Comparison of ENCODE assay signal across 14 cellular contexts in genomic region chr9:115036691-115037090, GRCh38.
DNase-seq lines count a peak whose midpoint lies in the region; ATAC-seq and TF ChIP-seq lines count a peak whose summit lies in the region.
"Had no signal": no experiment of that assay in that cellular context is flagged by ENCODE, and none has a peak within 500 bp of the region (broad histone marks: within the 10 kb centered on the region; RNA-seq: fewer than 3 reads in every experiment).

No MANE protein-coding gene starts in this region.

- no peaks in the 10 kb centered on the region for H3K79me2 ChIP-seq in MM.1S (ENCODE audit: low read length)

- ATAC-seq in central memory CD8-positive, alpha-beta T cell (replicated peaks; ENCODE audit: extremely low read depth, poor library complexity, severe bottlenecking), result no peak
- ATAC-seq in stimulated activated naive B cell treated with anti-CD40 and anti-IgM and Interleukin-4, amounts not matched to agents 10 μg/mL and 1 μg/mL and 100 μg/mL, for 72 hours (replicated peaks), result no peak
- ATAC-seq in HG03097 (IDR thresholded peaks at IDR 0.05; ENCODE audit: low FRiP score, unreplicated experiment) (no peak), GM21423 (IDR thresholded peaks at IDR 0.05; ENCODE audit: unreplicated experiment) (no peak)
- ATAC-seq: A549, GM23338 had no signal

- no peaks in the 10 kb centered on the region for H3K9me2 ChIP-seq in MM.1S (replicated peaks; ENCODE audit: insufficient read depth, low read length)

- no peak for TF ChIP-seq CTCF in MM.1S (IDR thresholded peaks at IDR 0.05; ENCODE audit: low read length)

- H2AFZ ChIP-seq in MM.1S (ENCODE audit: low read length), result no peak overlapping the region
- H2AFZ ChIP-seq: GM23338 had no signal

- H3K4me1 ChIP-seq in MM.1S (ENCODE audit: low read length), result peaks cover 21% of the 10 kb centered on the region; the same call in 1 of the 2 replicates
- H3K4me1 ChIP-seq: prostate gland had no signal

- no peaks in the 10 kb centered on the region for H3K27me3 ChIP-seq in MM.1S (replicated peaks; ENCODE audit: insufficient read depth, low read length)

- H3K9me3 ChIP-seq in MM.1S (replicated peaks; ENCODE audit: insufficient read depth, low read length), result no peaks in the 10 kb centered on the region
- H3K9me3 ChIP-seq: A549, prostate gland had no signal

- H3K27me3 Mint-ChIP-seq in T-helper 1 cell treated with Interleukin-12 subunit alpha and Interleukin-12 subunit beta and Interleukin-4 antibody, amounts not matched to agents 30 μg/mL and 1 μg/mL, for 36 hours (ENCODE audit: low read depth), result no peaks in the 10 kb centered on the region
- H3K27me3 Mint-ChIP-seq in central memory CD8-positive, alpha-beta T cell, result peaks cover 2% of the 10 kb centered on the region
- H3K27me3 Mint-ChIP-seq in stimulated activated naive B cell treated with anti-CD40 and anti-IgM and Interleukin-4, amounts not matched to agents 10 μg/mL and 1 μg/mL and 100 μg/mL, for 72 hours, result peaks cover 24 to 44% of the 10 kb centered on the region in 2 donors

- H3K4me3 Mint-ChIP-seq in T-helper 1 cell treated with Interleukin-12 subunit alpha and Interleukin-12 subunit beta and Interleukin-4 antibody, amounts not matched to agents 30 μg/mL and 1 μg/mL, for 36 hours, result no peak overlapping the region
- no peak overlapping the region for H3K4me3 Mint-ChIP-seq in central memory CD8-positive, alpha-beta T cell
- H3K4me3 Mint-ChIP-seq in stimulated activated naive B cell treated with anti-CD40 and anti-IgM and Interleukin-4, amounts not matched to agents 10 μg/mL and 1 μg/mL and 100 μg/mL, for 72 hours, result no peak overlapping the region
- H3K4me3 Mint-ChIP-seq: GM23338 had no signal

- H3K36me3 Mint-ChIP-seq in T-helper 1 cell treated with Interleukin-12 subunit alpha and Interleukin-12 subunit beta and Interleukin-4 antibody, amounts not matched to agents 30 μg/mL and 1 μg/mL, for 36 hours (ENCODE audit: low read depth), result no peaks in the 10 kb centered on the region
- no peaks in the 10 kb centered on the region for H3K36me3 Mint-ChIP-seq in central memory CD8-positive, alpha-beta T cell (ENCODE audit: insufficient read depth)
- no peaks in the 10 kb centered on the region for H3K36me3 Mint-ChIP-seq in stimulated activated naive B cell treated with anti-CD40 and anti-IgM and Interleukin-4, amounts not matched to agents 10 μg/mL and 1 μg/mL and 100 μg/mL, for 72 hours

- no peaks in the 10 kb centered on the region for H3K36me3 ChIP-seq in MM.1S (replicated peaks; ENCODE audit: insufficient read depth, low read length)
- H3K36me3 ChIP-seq: prostate gland had no signal

- H4K20me1 ChIP-seq in MM.1S (ENCODE audit: insufficient read depth, low read length), result no peaks in the 10 kb centered on the region

- no peak for DNase-seq in T-helper 1 cell
- DNase-seq in MM.1S, result no peak
- DNase-seq in central memory CD8-positive, alpha-beta T cell (ENCODE audit: low spot score in 2 of 2), result no peak
- DNase-seq in stimulated activated naive B cell treated with anti-CD40 and anti-IgM and Interleukin-4, amounts not matched to agents 10 μg/mL and 1 μg/mL and 100 μg/mL, for 72 hours, result no peak
- no peak for DNase-seq in A172 (ENCODE audit: low spot score)
- DNase-seq: NCI-H1105, NCI-H526, WERI-Rb-1 had no signal

- peaks cover 13% of the 10 kb centered on the region for H3K4me1 Mint-ChIP-seq in T-helper 1 cell treated with Interleukin-12 subunit alpha and Interleukin-12 subunit beta and Interleukin-4 antibody, amounts not matched to agents 30 μg/mL and 1 μg/mL, for 36 hours (ENCODE audit: low read depth)
- H3K4me1 Mint-ChIP-seq in central memory CD8-positive, alpha-beta T cell, result peaks cover 12% of the 10 kb centered on the region
- peaks cover 9 to 13% of the 10 kb centered on the region in 2 donors for H3K4me1 Mint-ChIP-seq in stimulated activated naive B cell treated with anti-CD40 and anti-IgM and Interleukin-4, amounts not matched to agents 10 μg/mL and 1 μg/mL and 100 μg/mL, for 72 hours
- H3K4me1 Mint-ChIP-seq: GM23338 had no signal

- H3F3A ChIP-seq in MM.1S (ENCODE audit: insufficient read depth, low read length), result 0 out of 2 replicates have a peak, but pooled peaks cover 5% of the 10 kb centered on the region

- H3K9me3 Mint-ChIP-seq in T-helper 1 cell treated with Interleukin-12 subunit alpha and Interleukin-12 subunit beta and Interleukin-4 antibody, amounts not matched to agents 30 μg/mL and 1 μg/mL, for 36 hours, result no peaks in the 10 kb centered on the region
- H3K9me3 Mint-ChIP-seq in central memory CD8-positive, alpha-beta T cell, result no peaks in the 10 kb centered on the region
- no peaks in the 10 kb centered on the region for H3K9me3 Mint-ChIP-seq in stimulated activated naive B cell treated with anti-CD40 and anti-IgM and Interleukin-4, amounts not matched to agents 10 μg/mL and 1 μg/mL and 100 μg/mL, for 72 hours
- H3K9me3 Mint-ChIP-seq: GM23338 had no signal

- no peak overlapping the region for H3K9ac ChIP-seq in MM.1S (ENCODE audit: low read length)

- H3K27ac ChIP-seq in MM.1S (ENCODE audit: low read length), result peak overlapping the region; percentile 40; the same call in 1 of the 2 replicates
- H3K27ac ChIP-seq: prostate gland, WERI-Rb-1 had no signal

- H3K4me2 ChIP-seq in MM.1S (ENCODE audit: low read depth, low read length), result peak overlapping the region; percentile 48; the same call in 1 of the 2 replicates
- H3K4me2 ChIP-seq: A549, GM23338 had no signal

- H3K4me3 ChIP-seq in MM.1S (ENCODE audit: low read length), result no peak overlapping the region
- H3K4me3 ChIP-seq: A549, GM23338, prostate gland had no signal

- H3K27ac Mint-ChIP-seq in T-helper 1 cell treated with Interleukin-12 subunit alpha and Interleukin-12 subunit beta and Interleukin-4 antibody, amounts not matched to agents 30 μg/mL and 1 μg/mL, for 36 hours, result peak overlapping the region; percentile 18
- peak overlapping the region; percentile 52 for H3K27ac Mint-ChIP-seq in central memory CD8-positive, alpha-beta T cell (ENCODE audit: low read depth)
- peak overlapping the region; percentile 85 for H3K27ac Mint-ChIP-seq in stimulated activated naive B cell treated with anti-CD40 and anti-IgM and Interleukin-4, amounts not matched to agents 10 μg/mL and 1 μg/mL and 100 μg/mL, for 72 hours
- H3K27ac Mint-ChIP-seq: GM23338 had no signal

Comparison
In these comparisons a context has a peak if more than half of its experiments do, and no peak if none do; other contexts are left out.
1. H3K27ac Mint-ChIP-seq: peak in every context shown above with its lines; median percentile 85 in stimulated activated naive B cell treated with anti-CD40 and anti-IgM and Interleukin-4, amounts not matched to agents 10 μg/mL and 1 μg/mL and 100 μg/mL, for 72 hours; 52 in central memory CD8-positive, alpha-beta T cell; 18 in T-helper 1 cell treated with Interleukin-12 subunit alpha and Interleukin-12 subunit beta and Interleukin-4 antibody, amounts not matched to agents 30 μg/mL and 1 μg/mL, for 36 hours.